In the genomic region with DNA sequence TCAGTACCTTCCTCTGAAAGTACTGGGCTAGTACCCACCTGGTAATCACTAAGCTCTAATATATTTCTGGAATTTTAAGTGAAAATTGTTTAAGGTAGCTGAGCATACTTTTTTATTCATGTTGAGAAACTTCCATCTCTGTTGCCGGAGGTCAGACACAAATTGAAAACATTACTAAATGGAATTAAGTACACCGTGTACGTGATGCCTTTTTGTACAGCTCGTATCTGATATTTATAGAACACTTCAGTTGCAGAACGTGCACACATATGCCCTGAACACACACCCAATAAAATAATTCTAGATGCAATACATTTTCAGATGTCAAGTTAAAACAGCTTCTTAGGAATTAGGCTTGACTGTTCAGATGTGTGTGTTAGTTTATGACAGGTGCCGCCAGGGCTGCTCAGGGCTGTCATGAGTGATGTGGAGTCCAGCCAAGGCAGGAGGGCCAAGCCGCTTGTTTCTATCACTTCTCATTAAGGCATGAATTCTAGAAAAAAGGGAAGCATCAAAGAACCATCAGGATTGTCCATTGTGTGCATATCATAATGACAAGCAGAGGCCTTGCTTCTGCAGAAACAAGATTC, we compare ENCODE assay signal across 11 cellular contexts.
"Had no signal": no experiment of that assay in that cellular context is flagged by ENCODE, and none has a peak within 500 bp of the region (broad histone marks: within the 10 kb centered on the region; RNA-seq: fewer than 3 reads in every experiment).

No MANE protein-coding gene starts in this region.

- ATAC-seq: activated CD8-positive, alpha-beta T cell treated with anti-CD3 and anti-CD28 coated beads for 36 hours; activated T-cell treated with anti-CD3 and anti-CD28 coated beads, Interleukin-2, amount 50 U/mL, for 4 hours had no signal

- H3K27ac ChIP-seq: adrenal gland, dorsolateral prefrontal cortex, ovary had no signal

- DNase-seq: activated CD4-positive, alpha-beta T cell treated with anti-CD3 and anti-CD28 coated beads for 4 hours; activated CD8-positive, alpha-beta T cell treated with anti-CD3 and anti-CD28 coated beads for 36 hours; activated effector memory CD4-positive, alpha-beta T cell treated with anti-CD3 and anti-CD28 coated beads, Interleukin-2, amount 50 U/mL, for 16 hours; activated T-cell treated with anti-CD3 and anti-CD28 coated beads, Interleukin-2, amount 50 U/mL, for 4 hours; adrenal gland; dorsolateral prefrontal cortex; hypothalamus; midbrain; ovary; stimulated activated CD4-positive, alpha-beta T cell treated with anti-CD3 and anti-CD28 coated beads, Interleukin-12 subunit alpha, Interleukin-12 subunit beta, amount 100 ng/mL, for 4 hours; stimulated activated CD4-positive, alpha-beta T cell treated with anti-CD3 and anti-CD28 coated beads, Interleukin-2, amount 100 ng/mL, for 24 hours had no signal

- H3K4me1 ChIP-seq: adrenal gland had no signal

- H3K9me3 ChIP-seq: adrenal gland, ovary had no signal

- H3K36me3 ChIP-seq: ovary had no signal

- H3K27me3 ChIP-seq: adrenal gland, dorsolateral prefrontal cortex, ovary had no signal

- H3K4me3 ChIP-seq: adrenal gland, dorsolateral prefrontal cortex, ovary had no signal
